Comparison of ENCODE assay signal across 9 cellular contexts in the genomic region with DNA sequence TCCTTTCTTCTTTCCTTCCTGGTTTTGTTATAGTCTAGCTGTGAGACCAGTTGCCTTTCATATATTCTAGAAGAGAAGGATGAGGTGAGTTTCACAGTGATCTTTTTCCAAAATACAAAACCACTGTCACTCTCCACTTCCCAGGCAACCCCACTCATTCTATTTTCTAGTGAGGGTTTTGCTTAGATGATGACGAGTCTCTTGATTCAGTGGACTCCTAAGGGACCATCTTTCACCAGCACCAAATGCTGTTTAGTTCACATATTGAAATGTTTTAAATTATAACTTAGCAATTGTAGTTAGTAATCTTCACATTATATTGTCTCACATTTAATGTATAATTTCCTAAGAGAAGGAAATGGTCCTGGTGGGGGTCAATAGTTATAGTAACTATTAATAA. TPM values are rescaled to one million over a fixed set of nuclear protein-coding genes. Genes with fewer than 3 reads are reported as not detected.
DNase-seq lines count a peak whose midpoint lies in the region; ATAC-seq and TF ChIP-seq lines count a peak whose summit lies in the region.
"Had no signal": no experiment of that assay in that cellular context is flagged by ENCODE, and none has a peak within 500 bp of the region (broad histone marks: within the 10 kb centered on the region; RNA-seq: fewer than 3 reads in every experiment).

No MANE protein-coding gene starts in this region.

- CTCF ChIA-PET in MCF 10A (lab: Yijun Ruan, JAX) = no interaction called here

- intact Hi-C loops in cardiac septum (cut with DNase I) = no loop called here
- intact Hi-C loops in MCF 10A (cut with micrococcal nuclease) = no loop called here
- intact Hi-C loops in testis (cut with DNase I; ENCODE audit: low total_unique reads) = no loop called here

- no peaks in the 10 kb centered on the region for H3K27me3 Mint-ChIP-seq in MCF 10A (ENCODE audit: insufficient read depth, unreplicated experiment)
- no peaks in the 10 kb centered on the region for H3K27me3 Mint-ChIP-seq in naive thymus-derived CD8-positive, alpha-beta T cell

- H3K4me1 ChIP-seq in right atrium auricular region (peaks cover 0 to 80% of the 10 kb centered on the region in 2 donors), testis (peaks cover 18% of the 10 kb centered on the region), foreskin keratinocyte (no peaks in the 10 kb centered on the region)

- H3K27ac Mint-ChIP-seq in MCF 10A (ENCODE audit: low read depth, unreplicated experiment) = peak overlapping the region; percentile 89
- H3K27ac Mint-ChIP-seq in naive thymus-derived CD8-positive, alpha-beta T cell = peak overlapping the region; percentile 73 to 95 (median 88)

- peaks cover 89% of the 10 kb centered on the region for H3K36me3 Mint-ChIP-seq in MCF 10A (ENCODE audit: insufficient read depth, unreplicated experiment)
- H3K36me3 Mint-ChIP-seq in naive thymus-derived CD8-positive, alpha-beta T cell = peaks cover 0 to 15% (median 0%) of the 10 kb centered on the region in 3 donors

- no peak for DNase-seq in right atrium auricular region (ENCODE audit: low spot score)
- no peak for DNase-seq in cardiac septum (ENCODE audit: low spot score)
- no peak for DNase-seq in MCF 10A (ENCODE audit: unreplicated experiment)
- no peak for DNase-seq in naive thymus-derived CD8-positive, alpha-beta T cell
- no peak for DNase-seq in NOMO-1 treated with DMSO at 0.1 percent for 48 hours (lab: John Stamatoyannopoulos, UW; ENCODE audit: unreplicated experiment)
- no peak for DNase-seq in stimulated activated CD4-positive, alpha-beta T cell treated with anti-CD3 and anti-CD28 coated beads, Interleukin-4, amount 100 ng/mL, for 4 hours
- no peak for DNase-seq in testis
- no peak for DNase-seq in foreskin keratinocyte

- H3K9me3 ChIP-seq in right atrium auricular region (no peaks in the 10 kb centered on the region), testis (no peaks in the 10 kb centered on the region)

- no TSS peak for BruUV-seq in MCF 10A (replicated peaks; lab: Mats Ljungman, UMichigan)

- no peak for ATAC-seq in naive thymus-derived CD8-positive, alpha-beta T cell
- ATAC-seq in foreskin keratinocyte = no peak
- ATAC-seq: activated CD4-positive, CD25-positive, alpha-beta regulatory T cell treated with anti-CD3 and anti-CD28 coated beads, Interleukin-2, amount 50 U/mL, for 24 hours had no signal

- H3K36me3 ChIP-seq in right atrium auricular region (no peaks in the 10 kb centered on the region), testis (ENCODE audit: low read depth, missing control alignments) (no peaks in the 10 kb centered on the region)

- H3K4me3 ChIP-seq in right atrium auricular region = no peak overlapping the region
- H3K4me3 ChIP-seq in testis = no peak overlapping the region

- H3K4me1 Mint-ChIP-seq in MCF 10A (ENCODE audit: insufficient read depth, unreplicated experiment) = peaks cover 57% of the 10 kb centered on the region
- H3K4me1 Mint-ChIP-seq in naive thymus-derived CD8-positive, alpha-beta T cell = peaks cover 39 to 91% (median 84%) of the 10 kb centered on the region in 4 donors

- 56 to 71% methylated on average over 1 of the region's 1 CpG for WGBS in testis, 2 donors

- peak overlapping the region; percentile 58 to 67 for H3K27ac ChIP-seq in right atrium auricular region
- H3K27ac ChIP-seq in testis = no peak overlapping the region
- no peak overlapping the region for H3K27ac ChIP-seq in foreskin keratinocyte

- TF ChIP-seq POLR2A in testis (IDR thresholded peaks at IDR 0.05) = no peak

- peak overlapping the region; percentile 3 for H3K4me3 Mint-ChIP-seq in MCF 10A (ENCODE audit: unreplicated experiment)
- H3K4me3 Mint-ChIP-seq in naive thymus-derived CD8-positive, alpha-beta T cell = peak overlapping the region in 9 of 10 donors; percentile 0 to 57 (median 43)

- no peaks in the 10 kb centered on the region for H3K27me3 ChIP-seq in right atrium auricular region
- no peaks in the 10 kb centered on the region for H3K27me3 ChIP-seq in testis
- H3K27me3 ChIP-seq in foreskin keratinocyte = no peaks in the 10 kb centered on the region

- POLR2A ChIA-PET in MCF 10A (lab: Yijun Ruan, JAX) = interaction anchor here (1.1 to 9.9 kb wide), 4 partner anchors 11 to 23 kb away, joined by 4 to 112 read pairs (median 16); a partner anchor contains a TSS
- POLR2A ChIA-PET in naive thymus-derived CD8-positive, alpha-beta T cell (lab: Charles Lee) = interaction anchor here (1.2 to 7.7 kb wide), 2 partner anchors 25 to 43 kb away, joined by 4 to 43 read pairs; a partner anchor contains a TSS

- no peaks in the 10 kb centered on the region for H3K9me3 Mint-ChIP-seq in MCF 10A (ENCODE audit: unreplicated experiment)
- H3K9me3 Mint-ChIP-seq in naive thymus-derived CD8-positive, alpha-beta T cell = no peaks in the 10 kb centered on the region

- TF ChIP-seq CTCF in right atrium auricular region (IDR thresholded peaks at IDR 0.05) (no peak), MCF 10A (IDR thresholded peaks at IDR 0.05; ENCODE audit: unreplicated experiment) (no peak), testis (IDR thresholded peaks at IDR 0.05) (no peak), foreskin keratinocyte (conservative IDR thresholded peaks at IDR 0.05) (no peak)

RNA-seq across cellular contexts. Expression of a gene that starts 25.2 kb away (rescaled TPM):
- 10 to 100 TPM; 87.0 to 91.1 TPM for total RNA-seq in right atrium auricular region
- 166 TPM for total RNA-seq in cardiac septum
- total RNA-seq in MCF 10A (2022) = 124 and 151 TPM in 2 replicates
- total RNA-seq in naive thymus-derived CD8-positive, alpha-beta T cell = 10 to 100 TPM; 91.4 to 98.3 TPM
- polyA plus RNA-seq in naive thymus-derived CD8-positive, alpha-beta T cell = 10 to 100 TPM; 69.1 to 98.1 (median 71.3) TPM
- 10 to 100 TPM; 48.1 to 63.7 TPM for total RNA-seq in testis
- polyA plus RNA-seq in testis (ENCODE audit: insufficient read depth, low read depth, low replicate concordance) = 16.9 TPM
- 13.9 and 15.6 TPM in 2 replicates for total RNA-seq in foreskin keratinocyte
- polyA plus RNA-seq in foreskin keratinocyte = 1.7 and 2.2 TPM in 2 replicates

Comparison
In these comparisons a context has a peak if more than half of its experiments do, and no peak if none do; other contexts are left out.
1. H3K27ac ChIP-seq: peak in right atrium auricular region (2 of 2); none in testis (0 of 2) and foreskin keratinocyte (single experiment).